Comparison of ENCODE assay signal across 11 cellular contexts in the genomic region with DNA sequence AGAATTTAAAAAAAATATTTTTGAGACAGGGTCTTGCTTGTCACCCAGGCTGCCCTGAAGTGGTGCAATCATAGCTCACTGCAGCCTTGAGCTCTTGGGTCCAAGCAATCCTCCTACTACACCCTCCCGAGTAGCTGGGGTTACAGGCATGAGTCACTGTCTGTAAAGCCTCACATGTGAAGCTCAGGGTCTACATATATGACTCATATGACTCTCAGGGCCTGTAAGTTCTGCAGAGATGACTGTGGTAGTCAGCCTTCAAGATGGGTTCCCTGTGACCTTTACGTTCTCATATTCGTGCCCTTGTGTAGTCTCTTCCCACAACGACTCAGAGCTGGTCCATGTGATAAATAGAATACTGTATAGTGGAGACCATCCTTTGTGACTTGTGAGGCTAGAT. TPM values are rescaled to one million over a fixed set of nuclear protein-coding genes. Genes with fewer than 3 reads are reported as not detected.
A peak's percentile ranks its signal among the peaks of the same experiment; 100 is the strongest.
DNase-seq lines count a peak whose midpoint lies in the region; ATAC-seq and TF ChIP-seq lines count a peak whose summit lies in the region.
"Not testable (repeated sequence)": the region's sequence is repeated elsewhere in the genome, so short reads cannot be mapped to it uniquely, and the experiment has no call there.
"Had no signal": no experiment of that assay in that cellular context is flagged by ENCODE, and none has a peak within 500 bp of the region (broad histone marks: within the 10 kb centered on the region; RNA-seq: fewer than 3 reads in every experiment).

No MANE protein-coding gene starts in this region.

- H3K4me3 ChIP-seq in CD8-positive, alpha-beta T cell (ENCODE audit: low read depth, low read length); RWPE2 (ENCODE audit: severe bottlenecking); brain microvascular endothelial cell (ENCODE audit: low read depth, low read length): not testable (repeated sequence)

- H3K27me3 ChIP-seq in CD8-positive, alpha-beta T cell (ENCODE audit: insufficient read depth, low read length); RWPE2 (ENCODE audit: insufficient read depth, poor library complexity, severe bottlenecking); brain microvascular endothelial cell (replicated peaks): not testable (repeated sequence)

- CTCF ChIA-PET in CD8-positive, alpha-beta T cell (lab: Charles Lee); activated CD4-positive, alpha-beta memory T cell treated with anti-CD3 and anti-CD28 coated beads for 36 hours (lab: Charles Lee): not testable (repeated sequence)

- not testable (repeated sequence) for TF ChIP-seq CTCF in CD8-positive, alpha-beta T cell (IDR thresholded peaks at IDR 0.05); RWPE2 (IDR thresholded peaks at IDR 0.05; ENCODE audit: poor library complexity, severe bottlenecking); brain microvascular endothelial cell (IDR thresholded peaks at IDR 0.05; ENCODE audit: low read depth, low read length, missing control alignments)

- DNase-seq in CD8-positive, alpha-beta T cell; RWPE2 (ENCODE audit: low spot score); natural killer cell treated with Interleukin-12 subunit alpha and Interleukin-12 subunit beta and Interleukin-15 and Interleukin-18, amount 100 ng/mL, for 72 hours (ENCODE audit: low spot score); stimulated activated naive CD8-positive, alpha-beta T cell treated with anti-CD3 and anti-CD28 coated beads, Interleukin-15, Interleukin-2, amounts not matched to agents 100 U/mL and 50 U/mL, for 24 hours: not testable (repeated sequence)
- peak; percentile 51 for DNase-seq in activated CD4-positive, alpha-beta memory T cell treated with anti-CD3 and anti-CD28 coated beads for 36 hours
- peak; percentile 21 for DNase-seq in activated naive CD4-positive, alpha-beta T cell treated with Interleukin-2 at 50 U/mL for 16 hours
- DNase-seq in brain microvascular endothelial cell: peak; percentile 12

- H3K4me1 ChIP-seq in CD8-positive, alpha-beta T cell (ENCODE audit: insufficient read depth, low read length); RWPE2 (ENCODE audit: insufficient read depth, poor library complexity, severe bottlenecking): not testable (repeated sequence)

- ATAC-seq in CD8-positive, alpha-beta T cell: peak; percentile 40
- ATAC-seq in HG02610 (IDR thresholded peaks at IDR 0.05; ENCODE audit: unreplicated experiment): peak; percentile 22
- peak; percentile 23; the same call in 1 of the 3 replicates for ATAC-seq in RWPE2 (ENCODE audit: low read depth)
- peak; percentile 63 to 67 for ATAC-seq in natural killer cell treated with Interleukin-12 subunit alpha and Interleukin-12 subunit beta and Interleukin-15 and Interleukin-18, amount 100 ng/mL, for 72 hours
- peak; percentile 72 for ATAC-seq in stimulated activated naive CD8-positive, alpha-beta T cell treated with anti-CD3 and anti-CD28 coated beads, Interleukin-15, Interleukin-2, amounts not matched to agents 100 U/mL and 50 U/mL, for 24 hours

- H3K9me3 Mint-ChIP-seq in CD8-positive, alpha-beta T cell; activated CD4-positive, alpha-beta memory T cell treated with anti-CD3 and anti-CD28 coated beads for 36 hours; natural killer cell treated with Interleukin-12 subunit alpha and Interleukin-12 subunit beta and Interleukin-15 and Interleukin-18, amount 100 ng/mL, for 72 hours: not testable (repeated sequence)

- not testable (repeated sequence) for H3K36me3 ChIP-seq in CD8-positive, alpha-beta T cell (ENCODE audit: insufficient read depth, low read length); RWPE2 (ENCODE audit: low read depth); brain microvascular endothelial cell (replicated peaks)

- intact Hi-C loops in CD8-positive, alpha-beta T cell (cut with DNase I, micrococcal nuclease); activated CD4-positive, alpha-beta memory T cell treated with anti-CD3 and anti-CD28 coated beads for 36 hours (cut with micrococcal nuclease): not testable (repeated sequence)

- POLR2A ChIA-PET in CD8-positive, alpha-beta T cell (lab: Charles Lee); activated CD4-positive, alpha-beta memory T cell treated with anti-CD3 and anti-CD28 coated beads for 36 hours (lab: Charles Lee): not testable (repeated sequence)

- not testable (repeated sequence) for H3K4me1 Mint-ChIP-seq in CD8-positive, alpha-beta T cell (ENCODE audit: low read depth); natural killer cell treated with Interleukin-12 subunit alpha and Interleukin-12 subunit beta and Interleukin-15 and Interleukin-18, amount 100 ng/mL, for 72 hours (ENCODE audit: low read depth in 2 of 2)
- H3K4me1 Mint-ChIP-seq in activated CD4-positive, alpha-beta memory T cell treated with anti-CD3 and anti-CD28 coated beads for 36 hours (ENCODE audit: low read depth): peaks cover 19% of the 10 kb centered on the region

- not testable (repeated sequence) for H3K36me3 Mint-ChIP-seq in CD8-positive, alpha-beta T cell; activated CD4-positive, alpha-beta memory T cell treated with anti-CD3 and anti-CD28 coated beads for 36 hours; natural killer cell treated with Interleukin-12 subunit alpha and Interleukin-12 subunit beta and Interleukin-15 and Interleukin-18, amount 100 ng/mL, for 72 hours

- H3K27ac Mint-ChIP-seq in CD8-positive, alpha-beta T cell; activated CD4-positive, alpha-beta memory T cell treated with anti-CD3 and anti-CD28 coated beads for 36 hours; natural killer cell treated with Interleukin-12 subunit alpha and Interleukin-12 subunit beta and Interleukin-15 and Interleukin-18, amount 100 ng/mL, for 72 hours: not testable (repeated sequence)

- not testable (repeated sequence) for H3K4me3 Mint-ChIP-seq in CD8-positive, alpha-beta T cell; activated CD4-positive, alpha-beta memory T cell treated with anti-CD3 and anti-CD28 coated beads for 36 hours; natural killer cell treated with Interleukin-12 subunit alpha and Interleukin-12 subunit beta and Interleukin-15 and Interleukin-18, amount 100 ng/mL, for 72 hours

- H3K9me3 ChIP-seq in CD8-positive, alpha-beta T cell (ENCODE audit: low read length); RWPE2 (ENCODE audit: severe bottlenecking): not testable (repeated sequence)

- not testable (repeated sequence) for H3K27ac ChIP-seq in CD8-positive, alpha-beta T cell (ENCODE audit: low read depth, low read length); RWPE2 (ENCODE audit: poor library complexity, severe bottlenecking); brain microvascular endothelial cell

- not testable (repeated sequence) for H3K27me3 Mint-ChIP-seq in CD8-positive, alpha-beta T cell (ENCODE audit: low read depth); activated CD4-positive, alpha-beta memory T cell treated with anti-CD3 and anti-CD28 coated beads for 36 hours; natural killer cell treated with Interleukin-12 subunit alpha and Interleukin-12 subunit beta and Interleukin-15 and Interleukin-18, amount 100 ng/mL, for 72 hours

- in situ Hi-C loops in brain microvascular endothelial cell (cut with HindIII; ENCODE audit: low pct_ligation_motif_present, low sequenced_read_pairs): not testable (repeated sequence)

RNA-seq across cellular contexts. Expression of gene CLEC17A, which starts 6.5 kb away (rescaled TPM):
- under 1 TPM in 1 of 2 experiments, not detected in 1; 0.35 TPM for total RNA-seq in CD8-positive, alpha-beta T cell
- under 1 TPM; 0.33 to 0.85 TPM for total RNA-seq in activated CD4-positive, alpha-beta memory T cell treated with anti-CD3 and anti-CD28 coated beads for 36 hours
- total RNA-seq in natural killer cell treated with Interleukin-12 subunit alpha and Interleukin-12 subunit beta and Interleukin-15 and Interleukin-18, amount 100 ng/mL, for 72 hours: under 1 TPM in 1 of 2 donors, not detected in 1; 0.28 TPM
- total RNA-seq: Caco-2, H9, HT1080 had no signal

RNA-seq across cellular contexts. Expression of gene NDUFB7, which starts 17.6 kb away (rescaled TPM):
- total RNA-seq in CD8-positive, alpha-beta T cell: 10 to 100 TPM; 27.8 to 34.3 TPM
- total RNA-seq in activated CD4-positive, alpha-beta memory T cell treated with anti-CD3 and anti-CD28 coated beads for 36 hours: 100 to 1,000 TPM; 118 to 130 TPM
- total RNA-seq in natural killer cell treated with Interleukin-12 subunit alpha and Interleukin-12 subunit beta and Interleukin-15 and Interleukin-18, amount 100 ng/mL, for 72 hours: 100 to 1,000 TPM; 109 to 167 TPM

Comparison
In these comparisons a context has a peak if more than half of its experiments do, and no peak if none do; other contexts are left out.
1. ATAC-seq: peak in every context shown above with its lines; median percentile 72 in stimulated activated naive CD8-positive, alpha-beta T cell treated with anti-CD3 and anti-CD28 coated beads, Interleukin-15, Interleukin-2, amounts not matched to agents 100 U/mL and 50 U/mL, for 24 hours; 65 in natural killer cell treated with Interleukin-12 subunit alpha and Interleukin-12 subunit beta and Interleukin-15 and Interleukin-18, amount 100 ng/mL, for 72 hours; 40 in CD8-positive, alpha-beta T cell; 23 in RWPE2; 22 in HG02610.